In the genomic region with DNA sequence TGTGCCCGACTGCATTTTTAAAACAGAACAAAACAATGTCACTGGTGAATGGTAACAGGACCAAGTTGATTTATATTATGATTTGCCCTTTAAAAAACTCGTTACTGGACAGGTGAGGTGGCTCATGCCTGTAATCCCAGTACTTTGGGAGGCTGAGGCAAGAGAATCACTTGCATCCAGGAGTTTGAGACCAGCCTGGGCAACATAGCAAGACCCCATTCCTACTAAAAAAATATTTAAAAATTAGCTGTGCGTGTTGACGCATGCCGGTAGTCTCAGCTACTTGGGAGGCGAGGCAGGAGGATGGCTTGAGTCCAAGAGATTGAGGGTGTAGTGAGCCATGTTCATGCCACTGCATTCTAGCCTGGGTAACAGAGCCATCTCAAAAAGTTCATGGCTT, we compare ENCODE assay signal across 19 cellular contexts.
"Had no signal": no experiment of that assay in that cellular context is flagged by ENCODE, and none has a peak within 500 bp of the region (broad histone marks: within the 10 kb centered on the region; RNA-seq: fewer than 3 reads in every experiment).

No MANE protein-coding gene starts in this region.

- DNase-seq: IMR-90; Kasumi-1; MM.1S; NCI-H1092 treated with DMSO at 0.1 percent for 48 hours; NCI-H1436; NCI-H1694 treated with DMSO at 0.1 percent for 48 hours; NCI-H1930; NCI-H2107; NCI-H2227 treated with DMSO at 0.1 percent for 48 hours; NCI-H446; NCI-H510A; NCI-H524 treated with DMSO at 0.1 percent for 48 hours; NCI-H82; NK-92 treated with Interleukin-12 subunit alpha and Interleukin-12 subunit beta, amount 100 ng/mL, for 24 hours; PC-3; SHP77; SK-N-SH had no signal

- H3K27ac ChIP-seq: KMS-11, RWPE1 had no signal

- H3K9me3 ChIP-seq: SK-N-SH had no signal

- H3K9ac ChIP-seq: KMS-11, SK-N-SH had no signal
